11 cellular contexts compared by ENCODE assay signal in the genomic region with DNA sequence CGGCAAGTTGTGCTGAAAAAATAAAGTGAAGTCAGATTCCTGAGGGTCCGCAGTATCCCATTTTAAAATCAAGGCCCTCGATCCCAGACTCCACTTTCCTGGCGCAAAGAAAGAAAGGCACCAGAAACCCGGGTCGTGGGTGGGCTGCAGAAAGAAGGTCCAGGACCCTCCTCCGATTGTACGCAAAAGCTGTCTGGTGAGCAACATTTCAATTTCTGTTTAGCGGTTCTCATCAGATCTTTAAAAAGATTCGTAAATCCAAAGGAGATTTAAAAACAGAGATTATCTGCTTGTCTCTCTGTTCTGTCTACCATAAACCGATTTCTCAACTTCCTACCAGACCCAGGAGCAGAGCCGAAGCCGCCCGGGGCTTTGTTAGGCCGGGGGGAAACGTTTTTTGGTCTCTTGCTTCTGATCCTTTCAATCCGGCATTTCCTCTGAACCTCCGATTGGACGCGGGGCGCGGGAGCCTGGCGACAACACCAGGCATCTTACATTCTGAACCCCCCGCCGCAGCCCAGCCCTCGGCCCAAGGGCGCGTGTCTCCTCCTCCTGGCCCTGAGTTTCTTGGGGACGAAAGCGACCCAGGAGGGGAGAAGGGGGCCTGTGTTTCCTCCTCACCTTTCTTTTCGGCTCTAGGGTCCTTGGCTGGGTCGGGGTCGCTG. TPM values are rescaled to one million over a fixed set of nuclear protein-coding genes. Genes with fewer than 3 reads are reported as not detected.
DNase-seq lines count a peak whose midpoint lies in the region; ATAC-seq and TF ChIP-seq lines count a peak whose summit lies in the region.
"Had no signal": no experiment of that assay in that cellular context is flagged by ENCODE, and none has a peak within 500 bp of the region (broad histone marks: within the 10 kb centered on the region; RNA-seq: fewer than 3 reads in every experiment).

No MANE protein-coding gene starts in this region.

- ATAC-seq in activated CD8-positive, alpha-beta memory T cell treated with anti-CD3 and anti-CD28 coated beads, Interleukin-2, amount 10 ng/mL, durations not matched to agents 7 days and 5 days, result no peak

- H3K9me3 ChIP-seq in A673 (ENCODE audit: low read depth, low read length, poor library complexity, severe bottlenecking), result no peaks in the 10 kb centered on the region

- no peak overlapping the region for H4K5ac ChIP-seq in mesendoderm (ENCODE audit: low read length)

- DNase-seq in A673 (ENCODE audit: low spot score), result peak; percentile 38
- DNase-seq in DMS114 treated with DMSO at 0.1 percent for 48 hours (lab: John Stamatoyannopoulos, UW; ENCODE audit: unreplicated experiment), result peak; percentile 21
- no peak for DNase-seq in activated CD8-positive, alpha-beta memory T cell treated with anti-CD3 and anti-CD28 coated beads, Interleukin-2, amount 10 ng/mL, durations not matched to agents 7 days and 5 days
- peak; percentile 62 for DNase-seq in mesendoderm
- DNase-seq in dermis blood vessel endothelial cell, result no peak
- DNase-seq in NCI-H2107 treated with DMSO at 0.1 percent for 48 hours (lab: John Stamatoyannopoulos, UW; ENCODE audit: unreplicated experiment), result no peak
- no peak for DNase-seq in activated effector memory CD4-positive, alpha-beta T cell treated with Interleukin-2 at 50 U/mL for 16 hours
- DNase-seq in NCI-H1436 (lab: John Stamatoyannopoulos, UW), result no peak
- DNase-seq: MV-4-11, RPMI8226 had no signal

- peak overlapping the region; percentile 43 for H3K27ac Mint-ChIP-seq in activated CD8-positive, alpha-beta memory T cell treated with anti-CD3 and anti-CD28 coated beads, Interleukin-2, amount 10 ng/mL, durations not matched to agents 7 days and 5 days

- intact Hi-C loops in A673 (cut with micrococcal nuclease; ENCODE audit: unreplicated experiment), result no loop called here

- no peak overlapping the region for H3K4me3 Mint-ChIP-seq in activated CD8-positive, alpha-beta memory T cell treated with anti-CD3 and anti-CD28 coated beads, Interleukin-2, amount 10 ng/mL, durations not matched to agents 7 days and 5 days

- H3K18ac ChIP-seq in mesendoderm (ENCODE audit: low read length), result peak overlapping the region; percentile 1

- peaks cover 3% of the 10 kb centered on the region for H3K36me3 Mint-ChIP-seq in activated CD8-positive, alpha-beta memory T cell treated with anti-CD3 and anti-CD28 coated beads, Interleukin-2, amount 10 ng/mL, durations not matched to agents 7 days and 5 days

- peak overlapping the region; percentile 63 for H3K9ac ChIP-seq in mesendoderm (ENCODE audit: low read length)
- H3K9ac ChIP-seq: GM23248 had no signal

- POLR2A ChIA-PET in A673 (lab: Charles Lee; ENCODE audit: low non-redundant PET), result no interaction called here

- no peak overlapping the region for H2BK15ac ChIP-seq in mesendoderm (replicated peaks; ENCODE audit: low read depth)

- CTCF ChIA-PET in A673 (lab: Charles Lee), result no interaction called here
- CTCF ChIA-PET in activated CD8-positive, alpha-beta memory T cell treated with anti-CD3 and anti-CD28 coated beads, Interleukin-2, amount 10 ng/mL, durations not matched to agents 7 days and 5 days (lab: Charles Lee), result no interaction called here

- no peak overlapping the region for H3K4ac ChIP-seq in mesendoderm (ENCODE audit: low read depth, low read length)

- no peak overlapping the region for H4K8ac ChIP-seq in mesendoderm (ENCODE audit: low read depth, low read length)

- H3K4me1 Mint-ChIP-seq in activated CD8-positive, alpha-beta memory T cell treated with anti-CD3 and anti-CD28 coated beads, Interleukin-2, amount 10 ng/mL, durations not matched to agents 7 days and 5 days, result peaks cover 16% of the 10 kb centered on the region

- H3K27me3 Mint-ChIP-seq in activated CD8-positive, alpha-beta memory T cell treated with anti-CD3 and anti-CD28 coated beads, Interleukin-2, amount 10 ng/mL, durations not matched to agents 7 days and 5 days, result peaks cover 95% of the 10 kb centered on the region

- H3K4me2 ChIP-seq in mesendoderm (ENCODE audit: low read length), result peak overlapping the region; percentile 64

- H2AK5ac ChIP-seq in mesendoderm (ENCODE audit: low read length), result no peak overlapping the region

- TSS peak; percentile 68 for BruUV-seq in A673 (replicated peaks; lab: Mats Ljungman, UMichigan)

- no peak overlapping the region for H2BK120ac ChIP-seq in mesendoderm (ENCODE audit: low read depth, low read length)

- H3K4me1 ChIP-seq in A673 (ENCODE audit: insufficient read depth, low read length, poor library complexity, severe bottlenecking) (no peaks in the 10 kb centered on the region), mesendoderm (ENCODE audit: control insufficient read depth, low read depth, low read length) (peaks cover 6% of the 10 kb centered on the region)

- TF ChIP-seq CTCF in A673 (conservative IDR thresholded peaks at IDR 0.05; ENCODE audit: low read depth, low read length), result no peak

- H3K56ac ChIP-seq in mesendoderm (ENCODE audit: low read length), result peak overlapping the region; percentile 78

- H3K23ac ChIP-seq in mesendoderm (ENCODE audit: low read length), result no peak overlapping the region

- peak overlapping the region; percentile 53 for H3K4me3 ChIP-seq in A673 (ENCODE audit: low read depth, low read length, poor library complexity, severe bottlenecking)
- peak overlapping the region; percentile 18 for H3K4me3 ChIP-seq in mesendoderm (ENCODE audit: low read length)

- H3K9me3 Mint-ChIP-seq in activated CD8-positive, alpha-beta memory T cell treated with anti-CD3 and anti-CD28 coated beads, Interleukin-2, amount 10 ng/mL, durations not matched to agents 7 days and 5 days (ENCODE audit: low read depth), result no peaks in the 10 kb centered on the region

- H2BK5ac ChIP-seq in mesendoderm (ENCODE audit: low read length), result no peak overlapping the region

- H3K79me1 ChIP-seq in mesendoderm (ENCODE audit: low read length), result no peaks in the 10 kb centered on the region

- WGBS in mesendoderm (ENCODE audit: extremely low coverage, insufficient coverage, low lambda C conversion rate), result no CpG with 5 or more reads among the region's 33 CpGs

- H3K27ac ChIP-seq in A673 (ENCODE audit: low read depth, low read length, poor library complexity, severe bottlenecking) (peak overlapping the region; percentile 89), mesendoderm (ENCODE audit: low read depth, low read length) (no peak overlapping the region)
- H3K27ac ChIP-seq: GM23248 had no signal

- peaks cover 4% of the 10 kb centered on the region for H3K36me3 ChIP-seq in A673 (ENCODE audit: insufficient read depth, low read length, poor library complexity, severe bottlenecking)
- H3K36me3 ChIP-seq in mesendoderm (ENCODE audit: control insufficient read depth, insufficient read depth, low read length), result no peaks in the 10 kb centered on the region

- H3K79me2 ChIP-seq in mesendoderm (ENCODE audit: control insufficient read depth, insufficient read depth, low read length), result no peaks in the 10 kb centered on the region

- H3K27me3 ChIP-seq in A673 (replicated peaks; ENCODE audit: insufficient read depth, low read depth, low read length, poor library complexity) (peaks cover 22% of the 10 kb centered on the region), mesendoderm (ENCODE audit: insufficient read depth, low read length, poor library complexity) (peaks cover 76% of the 10 kb centered on the region)

RNA-seq across cellular contexts. Expression of a gene that starts 0.7 kb away (rescaled TPM):
- total RNA-seq in A673 (2021) (10.6 and 12.5 TPM in 2 replicates), dermis blood vessel endothelial cell (0.28 TPM in 1 of 2 replicates, not detected in the other)
- total RNA-seq in activated CD8-positive, alpha-beta memory T cell treated with anti-CD3 and anti-CD28 coated beads, Interleukin-2, amount 10 ng/mL, durations not matched to agents 7 days and 5 days, result not detected
- polyA plus RNA-seq in mesendoderm (2013, experiment 1 of 2), result 0.44 TPM
- polyA plus RNA-seq in mesendoderm (2013, experiment 2 of 2), result 0.32 TPM
- total RNA-seq: GM23248 had no signal
- polyA plus RNA-seq: GM23248 had no signal

Comparison
In these comparisons a context has a peak if more than half of its experiments do, and no peak if none do; other contexts are left out.
1. DNase-seq: peak in A673 (single experiment), DMS114 treated with DMSO at 0.1 percent for 48 hours (single experiment) and mesendoderm (single experiment); none in activated CD8-positive, alpha-beta memory T cell treated with anti-CD3 and anti-CD28 coated beads, Interleukin-2, amount 10 ng/mL, durations not matched to agents 7 days and 5 days (single experiment), dermis blood vessel endothelial cell (single experiment), NCI-H2107 treated with DMSO at 0.1 percent for 48 hours (single experiment), activated effector memory CD4-positive, alpha-beta T cell treated with Interleukin-2 at 50 U/mL for 16 hours (single experiment) and NCI-H1436 (single experiment).